11 cellular contexts compared by ENCODE assay signal in the genomic region with DNA sequence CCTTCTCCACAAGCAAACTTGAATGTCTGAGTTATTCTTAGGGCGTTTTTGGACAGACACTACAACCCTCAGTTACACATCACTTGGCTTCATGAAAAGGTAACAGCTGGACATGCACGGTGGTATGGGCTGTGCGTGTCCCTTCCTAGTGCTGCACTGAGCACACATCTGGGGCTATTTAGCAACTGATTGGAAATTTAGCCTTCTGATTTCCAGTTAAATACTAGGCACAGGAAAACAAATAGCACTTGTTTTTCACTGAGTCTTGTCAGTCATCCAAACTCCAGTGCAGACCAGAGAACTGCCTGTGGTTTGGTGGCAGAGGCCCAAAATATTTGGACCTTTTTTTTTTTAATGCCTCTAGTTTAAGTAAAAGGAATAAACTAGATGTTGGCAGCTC.
DNase-seq lines count a peak whose midpoint lies in the region; ATAC-seq and TF ChIP-seq lines count a peak whose summit lies in the region.
"Had no signal": no experiment of that assay in that cellular context is flagged by ENCODE, and none has a peak within 500 bp of the region (broad histone marks: within the 10 kb centered on the region; RNA-seq: fewer than 3 reads in every experiment).

No MANE protein-coding gene starts in this region.

- no peak overlapping the region for H3K4ac ChIP-seq in IMR-90 (ENCODE audit: low read depth, low read length)

- peaks cover 8% of the 10 kb centered on the region for H3K36me3 ChIP-seq in IMR-90 (ENCODE audit: control insufficient read depth, insufficient read depth, low read length)

- H2BK5ac ChIP-seq in IMR-90 (ENCODE audit: low read depth, low read length, poor library complexity, severe bottlenecking) = no peak overlapping the region

- H2BK15ac ChIP-seq in IMR-90 (ENCODE audit: low read depth, low read length) = no peak overlapping the region

- H3K4me3 Mint-ChIP-seq in stimulated activated effector memory CD8-positive, alpha-beta T cell treated with anti-CD3 and anti-CD28 coated beads, Interleukin-12 subunit alpha, Interleukin-12 subunit beta, amount 100 ng/mL, for 72 hours = no peak overlapping the region

- no peaks in the 10 kb centered on the region; the same call in 1 of the 2 replicates for H4K20me1 ChIP-seq in IMR-90 (ENCODE audit: insufficient read depth, low read length)

- 57% methylated on average over 1 of the region's 3 CpGs; no CpG with 5 or more reads in 1 of the 2 experiments for WGBS in IMR-90 (ENCODE audit: extremely low coverage in 2 of 2, insufficient read length in 1 of 2), 2 experiments

- H3K36me3 Mint-ChIP-seq in stimulated activated effector memory CD8-positive, alpha-beta T cell treated with anti-CD3 and anti-CD28 coated beads, Interleukin-12 subunit alpha, Interleukin-12 subunit beta, amount 100 ng/mL, for 72 hours = peaks cover 15% of the 10 kb centered on the region

- no peak overlapping the region for H3K14ac ChIP-seq in IMR-90 (replicated peaks; ENCODE audit: low read depth, low read length)

- no peak overlapping the region for H3K18ac ChIP-seq in IMR-90 (ENCODE audit: low read depth, low read length)

- H3K4me1 Mint-ChIP-seq in stimulated activated effector memory CD8-positive, alpha-beta T cell treated with anti-CD3 and anti-CD28 coated beads, Interleukin-12 subunit alpha, Interleukin-12 subunit beta, amount 100 ng/mL, for 72 hours = peaks cover 79% of the 10 kb centered on the region

- H3K27ac ChIP-seq in IMR-90 (ENCODE audit: insufficient read depth, low read length) = no peak overlapping the region

- no peak overlapping the region for H2BK120ac ChIP-seq in IMR-90 (ENCODE audit: low read depth, low read length)

- no peak overlapping the region for H2AK9ac ChIP-seq in IMR-90 (replicated peaks; ENCODE audit: low read depth, low read length, poor library complexity)

- dilution Hi-C loops in IMR-90 (cut with HindIII; ENCODE audit: low sequenced_read_pairs, unreplicated experiment) = no loop called here

- no peak overlapping the region for H4K5ac ChIP-seq in IMR-90 (ENCODE audit: low read depth, low read length)

- H3K4me3 ChIP-seq in IMR-90 (ENCODE audit: insufficient read depth, low read depth, low read length) (no peak overlapping the region), choroid plexus epithelial cell (ENCODE audit: low read depth, low read length) (no peak overlapping the region)

- DNase-seq in IMR-90 = peak; percentile 51
- peak; percentile 83 for DNase-seq in choroid plexus epithelial cell (ENCODE audit: low read depth)
- peak; percentile 78 for DNase-seq in iris pigment epithelial cell (ENCODE audit: low read depth)
- no peak for DNase-seq in stimulated activated effector memory CD8-positive, alpha-beta T cell treated with anti-CD3 and anti-CD28 coated beads, Interleukin-12 subunit alpha, Interleukin-12 subunit beta, amount 100 ng/mL, for 72 hours (ENCODE audit: low spot score in 2 of 2)
- DNase-seq in DMS53 (lab: John Stamatoyannopoulos, UW) = no peak
- DNase-seq: activated CD8-positive, alpha-beta memory T cell treated with anti-CD3 and anti-CD28 coated beads for 24 hours; H7; NCI-H2171 had no signal

- ATAC-seq in IMR-90 (ENCODE audit: low read depth) (peak; percentile 44), HG02623 (IDR thresholded peaks at IDR 0.05; ENCODE audit: unreplicated experiment) (no peak), HG03045 (IDR thresholded peaks at IDR 0.05; ENCODE audit: unreplicated experiment) (no peak), GM19467 (IDR thresholded peaks at IDR 0.05; ENCODE audit: unreplicated experiment) (no peak)
- no peak for ATAC-seq in stimulated activated effector memory CD8-positive, alpha-beta T cell treated with anti-CD3 and anti-CD28 coated beads, Interleukin-12 subunit alpha, Interleukin-12 subunit beta, amount 100 ng/mL, for 72 hours

- 0 out of 2 replicates have a peak, but pooled peaks cover 4% of the 10 kb centered on the region for H3K9me1 ChIP-seq in IMR-90 (ENCODE audit: insufficient read depth, low read length)

- no peak overlapping the region for H3K9ac ChIP-seq in IMR-90 (ENCODE audit: low read depth, low read length)

- H3K23ac ChIP-seq in IMR-90 (ENCODE audit: low read depth, low read length) = no peak overlapping the region

- no peaks in the 10 kb centered on the region for H3K27me3 ChIP-seq in IMR-90 (ENCODE audit: control insufficient read depth, insufficient read depth, low read length)

- no peaks in the 10 kb centered on the region for H3K9me3 Mint-ChIP-seq in stimulated activated effector memory CD8-positive, alpha-beta T cell treated with anti-CD3 and anti-CD28 coated beads, Interleukin-12 subunit alpha, Interleukin-12 subunit beta, amount 100 ng/mL, for 72 hours

- peaks cover 2% of the 10 kb centered on the region; the same call in 1 of the 2 replicates for H3K4me1 ChIP-seq in IMR-90 (ENCODE audit: control insufficient read depth, insufficient read depth, low read length)

- H3K4me2 ChIP-seq in IMR-90 (ENCODE audit: low read depth, low read length) = no peak overlapping the region

- TF ChIP-seq POLR2A in IMR-90 (IDR thresholded peaks at IDR 0.05; ENCODE audit: low read depth, low read length) = no peak

- H2AK5ac ChIP-seq in IMR-90 (ENCODE audit: low read depth, low read length) = no peak overlapping the region

- peaks cover 7% of the 10 kb centered on the region for H3K9me3 ChIP-seq in IMR-90 (ENCODE audit: control insufficient read depth, insufficient read depth, low read length)

- H4K8ac ChIP-seq in IMR-90 (ENCODE audit: low read depth in 2 of 2, low read length in 2 of 2) = no peak overlapping the region

- TF ChIP-seq RAD21 in IMR-90 (IDR thresholded peaks at IDR 0.05; ENCODE audit: low read length) = no peak

- H3K56ac ChIP-seq in IMR-90 (ENCODE audit: extremely low read depth, insufficient read depth, low read length) = no peak overlapping the region

- in situ Hi-C loops in IMR-90 (cut with MboI; ENCODE audit: low sequenced_read_pairs) = no loop called here

- H2AFZ ChIP-seq in IMR-90 (replicated peaks; ENCODE audit: low read length, poor library complexity) = no peak overlapping the region

- BruUV-seq in IMR-90 (replicated peaks; lab: Mats Ljungman, UMichigan) = no TSS peak

- no peaks in the 10 kb centered on the region for H3K79me1 ChIP-seq in IMR-90 (ENCODE audit: low read depth in 1 of 2, low read length in 2 of 2)

- intact Hi-C loops in IMR-90 (cut with micrococcal nuclease) = no loop called here

- POLR2A ChIA-PET in IMR-90 (lab: Charles Lee; ENCODE audit: unreplicated experiment) = no interaction called here

- H3K27ac Mint-ChIP-seq in stimulated activated effector memory CD8-positive, alpha-beta T cell treated with anti-CD3 and anti-CD28 coated beads, Interleukin-12 subunit alpha, Interleukin-12 subunit beta, amount 100 ng/mL, for 72 hours = peak overlapping the region; percentile 79

- TF ChIP-seq CTCF in IMR-90 (conservative IDR thresholded peaks at IDR 0.05; ENCODE audit: low read depth, low read length) (no peak), choroid plexus epithelial cell (conservative IDR thresholded peaks at IDR 0.05; ENCODE audit: low read depth, low read length) (no peak)

- H4K91ac ChIP-seq in IMR-90 (ENCODE audit: insufficient read depth, low read depth, low read length) = no peak overlapping the region

- CTCF ChIA-PET in IMR-90 (lab: Yijun Ruan, JAX) = no interaction called here

- no peak overlapping the region for H2BK20ac ChIP-seq in IMR-90 (ENCODE audit: low read depth, low read length)

TF ChIP-seq in IMR-90, 13 proteins besides CTCF, POLR2A, EP300 and RAD21:
- TF ChIP-seq MAFK (IDR thresholded peaks at IDR 0.05; ENCODE audit: low read depth, low read length) (no peak), NFE2L2 (IDR thresholded peaks at IDR 0.05; ENCODE audit: low read depth, low read length) (no peak), BHLHE40 (IDR thresholded peaks at IDR 0.05; ENCODE audit: low read depth, low read length) (no peak)

Comparison
In these comparisons a context has a peak if more than half of its experiments do, and no peak if none do; other contexts are left out.
1. DNase-seq: peak in IMR-90 (single experiment), choroid plexus epithelial cell (single experiment) and iris pigment epithelial cell (single experiment); none in stimulated activated effector memory CD8-positive, alpha-beta T cell treated with anti-CD3 and anti-CD28 coated beads, Interleukin-12 subunit alpha, Interleukin-12 subunit beta, amount 100 ng/mL, for 72 hours (0 of 2) and DMS53 (single experiment).